Comparison of ENCODE assay signal across 32 cellular contexts in genomic region chr13:24348385-24348784, GRCh38. TPM values are rescaled to one million over a fixed set of nuclear protein-coding genes. Genes with fewer than 3 reads are reported as not detected.
DNase-seq lines count a peak whose midpoint lies in the region; ATAC-seq and TF ChIP-seq lines count a peak whose summit lies in the region.
"Had no signal": no experiment of that assay in that cellular context is flagged by ENCODE, and none has a peak within 500 bp of the region (broad histone marks: within the 10 kb centered on the region; RNA-seq: fewer than 3 reads in every experiment).

No MANE protein-coding gene starts in this region.

- TF ChIP-seq CTCF in upper lobe of left lung (IDR thresholded peaks at IDR 0.05) = no peak

- H3K4me3 ChIP-seq in duodenal mucosa (ENCODE audit: low read depth in 1 of 2, low read length in 2 of 2) = peak overlapping the region; percentile 22 to 40
- no peak overlapping the region for H3K4me3 ChIP-seq in mucosa of stomach (ENCODE audit: low read length)
- no peak overlapping the region for H3K4me3 ChIP-seq in upper lobe of left lung
- H3K4me3 ChIP-seq: cardiac muscle cell, coronary artery, heart left ventricle, lung, right atrium auricular region, spleen had no signal

- H3K9me3 ChIP-seq in duodenal mucosa (ENCODE audit: control insufficient read depth in 1 of 2, low read length in 2 of 2) (no peaks in the 10 kb centered on the region), mucosa of stomach (ENCODE audit: control insufficient read depth, low read length) (no peaks in the 10 kb centered on the region), upper lobe of left lung (no peaks in the 10 kb centered on the region)
- H3K9me3 ChIP-seq: Caco-2, heart left ventricle, right atrium auricular region, spleen had no signal

- ATAC-seq in upper lobe of left lung (ENCODE audit: low FRiP score in 2 of 2) = no peak
- no peak for ATAC-seq in HG02642 (IDR thresholded peaks at IDR 0.05; ENCODE audit: poor library complexity, unreplicated experiment)
- ATAC-seq in GM19035 (IDR thresholded peaks at IDR 0.05; ENCODE audit: unreplicated experiment) = no peak
- ATAC-seq: effector memory CD8-positive, alpha-beta T cell; stimulated activated naive CD8-positive, alpha-beta T cell treated with anti-CD3 and anti-CD28 coated beads, Interleukin-15, amount 100 ng/mL, for 72 hours had no signal

- 74 to 81% methylated on average over 5 of the region's 5 CpGs for WGBS in upper lobe of left lung, 2 donors

- H3K9ac ChIP-seq in duodenal mucosa (ENCODE audit: low read depth in 1 of 2, low read length in 2 of 2) (peak overlapping the region; percentile 41 to 60), mucosa of stomach (ENCODE audit: low read length) (peak overlapping the region; percentile 71)
- H3K9ac ChIP-seq: parathyroid adenoma had no signal

- no peaks in the 10 kb centered on the region for H3K27me3 ChIP-seq in duodenal mucosa (ENCODE audit: control insufficient read depth in 1 of 2, insufficient read depth in 2 of 2, low read length in 2 of 2)
- H3K27me3 ChIP-seq in mucosa of stomach (ENCODE audit: control insufficient read depth, insufficient read depth, low read length) = no peaks in the 10 kb centered on the region
- no peaks in the 10 kb centered on the region for H3K27me3 ChIP-seq in upper lobe of left lung
- H3K27me3 ChIP-seq: cardiac muscle cell, heart left ventricle, right atrium auricular region, spleen had no signal

- H3K36me3 ChIP-seq in duodenal mucosa (ENCODE audit: control insufficient read depth in 1 of 2, insufficient read depth in 2 of 2, low read length in 2 of 2) (no peaks in the 10 kb centered on the region), mucosa of stomach (ENCODE audit: control insufficient read depth, insufficient read depth, low read length) (no peaks in the 10 kb centered on the region), upper lobe of left lung (no peaks in the 10 kb centered on the region)
- H3K36me3 ChIP-seq: cardiac muscle cell, heart left ventricle, right atrium auricular region, spleen had no signal

- peak overlapping the region; percentile 93 for H3K27ac ChIP-seq in duodenal mucosa (ENCODE audit: low read depth, low read length)
- H3K27ac ChIP-seq in upper lobe of left lung = peak overlapping the region in 3 of 4 donors; percentile 11 to 62 (median 31)
- H3K27ac ChIP-seq: cardiac muscle cell, coronary artery, heart left ventricle, parathyroid adenoma, right atrium auricular region, spleen had no signal

- no peak for TF ChIP-seq EP300 in upper lobe of left lung (IDR thresholded peaks at IDR 0.05)

- DNase-seq in M059J (ENCODE audit: low read depth) = peak; percentile 3
- no peak for DNase-seq in upper lobe of left lung
- no peak for DNase-seq in anterior cingulate cortex (lab: John Stamatoyannopoulos, UW)
- DNase-seq: activated CD4-positive, alpha-beta T cell treated with anti-CD3 and anti-CD28 coated beads for 48 hours; activated gamma-delta T cell; activated naive CD8-positive, alpha-beta T cell treated with anti-CD3 and anti-CD28 coated beads for 36 hours; activated T-cell treated with anti-CD3 and anti-CD28 coated beads, Interleukin-2, amount 50 U/mL, for 1 hour; aorta; C1 segment of cervical spinal cord; Caco-2; DMS79; effector memory CD8-positive, alpha-beta T cell; foreskin melanocyte; GDM1; heart left ventricle; NCI-H1694; NCI-H446 treated with DMSO at 0.1 percent for 48 hours; spleen; stimulated activated CD4-positive, alpha-beta T cell treated with anti-CD3 and anti-CD28 coated beads, Interleukin-2, amount 100 ng/mL, for 24 hours; stimulated activated naive CD8-positive, alpha-beta T cell treated with anti-CD3 and anti-CD28 coated beads, Interleukin-15, amount 100 ng/mL, for 72 hours had no signal

- H3K4me1 ChIP-seq in duodenal mucosa (ENCODE audit: control insufficient read depth in 1 of 2, insufficient read depth in 2 of 2, low read length in 2 of 2) = peaks cover 11 to 21% of the 10 kb centered on the region in 2 donors
- H3K4me1 ChIP-seq in mucosa of stomach (ENCODE audit: control insufficient read depth, insufficient read depth, low read length) = peaks cover 16% of the 10 kb centered on the region
- H3K4me1 ChIP-seq in upper lobe of left lung = peaks cover 0 to 6% (median 0%) of the 10 kb centered on the region in 4 donors
- H3K4me1 ChIP-seq: Caco-2, heart left ventricle, parathyroid adenoma, right atrium auricular region, spleen had no signal

- no peak for TF ChIP-seq POLR2A in upper lobe of left lung (IDR thresholded peaks at IDR 0.05)

RNA-seq across cellular contexts. Expression of gene C1QTNF9, which starts 39.0 kb away (rescaled TPM):
- not detected in 2 replicates for total RNA-seq in M059J (2014; rRNA removed; shearing (Covaris generic))
- total RNA-seq in upper lobe of left lung = under 1 TPM in 2 of 6 donors, not detected in 4; 0.30 to 0.39 TPM
- total RNA-seq: activated CD8-positive, alpha-beta memory T cell treated with anti-CD3 and anti-CD28 coated beads for 36 hours; activated naive CD8-positive, alpha-beta T cell treated with anti-CD3 and anti-CD28 coated beads for 36 hours; Caco-2; kidney epithelial cell; neural crest cell had no signal

Comparison
In these comparisons a context has a peak if more than half of its experiments do, and no peak if none do; other contexts are left out.
1. H3K4me3 ChIP-seq: peak in duodenal mucosa (2 of 2); none in mucosa of stomach (single experiment) and upper lobe of left lung (0 of 4).